10 cellular contexts compared by ENCODE assay signal in genomic region chr9:81113408-81114124, GRCh38.
DNase-seq lines count a peak whose midpoint lies in the region; ATAC-seq lines count a peak whose summit lies in the region.
"Had no signal": no experiment of that assay in that cellular context is flagged by ENCODE, and none has a peak within 500 bp of the region (broad histone marks: within the 10 kb centered on the region; RNA-seq: fewer than 3 reads in every experiment).

No MANE protein-coding gene starts in this region.

- POLR2A ChIA-PET in CD4-positive, alpha-beta memory T cell (lab: Charles Lee; ENCODE audit: partially characterized antibody), result no interaction called here

- no peaks in the 10 kb centered on the region for H3K36me3 Mint-ChIP-seq in immature natural killer cell
- H3K36me3 Mint-ChIP-seq in CD4-positive, alpha-beta memory T cell, result no peaks in the 10 kb centered on the region

- no peak overlapping the region for H3K27ac ChIP-seq in CD4-positive, alpha-beta memory T cell (ENCODE audit: low read depth, low read length)

- peak overlapping the region in 4 of 5 donors; percentile 34 to 67 (median 46) for H3K4me3 Mint-ChIP-seq in immature natural killer cell
- no peak overlapping the region for H3K4me3 Mint-ChIP-seq in CD4-positive, alpha-beta memory T cell
- H3K4me3 Mint-ChIP-seq: HFFc6 had no signal

- H3K4me1 Mint-ChIP-seq in immature natural killer cell, result peaks cover 0 to 13% of the 10 kb centered on the region in 2 donors
- H3K4me1 Mint-ChIP-seq in CD4-positive, alpha-beta memory T cell, result no peaks in the 10 kb centered on the region

- no peaks in the 10 kb centered on the region for H3K4me1 ChIP-seq in CD4-positive, alpha-beta memory T cell (ENCODE audit: insufficient read depth, low read length)

- peak; percentile 93 for DNase-seq in GF-D8 (lab: John Stamatoyannopoulos, UW)
- peak; percentile 3 for DNase-seq in NCI-H345 treated with DMSO at 0.1 percent for 48 hours (lab: John Stamatoyannopoulos, UW; ENCODE audit: unreplicated experiment)
- peak in 1 of 3 donors; percentile 1 for DNase-seq in immature natural killer cell
- no peak for DNase-seq in RKO (ENCODE audit: low spot score)
- DNase-seq in CD4-positive, alpha-beta memory T cell, result no peak
- DNase-seq in NCI-H2196 (lab: John Stamatoyannopoulos, UW; ENCODE audit: unreplicated experiment), result no peak
- DNase-seq: activated gamma-delta T cell, HFFc6 had no signal

- H3K27me3 Mint-ChIP-seq in immature natural killer cell (ENCODE audit: low read depth in 3 of 3), result peaks cover 0 to 1% (median 0%) of the 10 kb centered on the region in 3 donors
- no peaks in the 10 kb centered on the region for H3K27me3 Mint-ChIP-seq in CD4-positive, alpha-beta memory T cell

- peak overlapping the region in 2 of 6 donors; percentile 24 to 28 for H3K27ac Mint-ChIP-seq in immature natural killer cell
- H3K27ac Mint-ChIP-seq in CD4-positive, alpha-beta memory T cell, result no peak overlapping the region
- H3K27ac Mint-ChIP-seq: HFFc6 had no signal

- CTCF ChIA-PET in CD4-positive, alpha-beta memory T cell (lab: Charles Lee; ENCODE audit: partially characterized antibody), result no interaction called here

- H3K9me3 Mint-ChIP-seq in immature natural killer cell, result no peaks in the 10 kb centered on the region
- H3K9me3 Mint-ChIP-seq in CD4-positive, alpha-beta memory T cell, result peaks cover 0 to 7% (median 3%) of the 10 kb centered on the region in 8 donors

- intact Hi-C loops in CD4-positive, alpha-beta memory T cell (cut with micrococcal nuclease), result no loop called here

- no peaks in the 10 kb centered on the region for H3K9me3 ChIP-seq in CD4-positive, alpha-beta memory T cell (ENCODE audit: control insufficient read depth in 1 of 2, low read length in 2 of 2)

- H3K4me3 ChIP-seq in CD4-positive, alpha-beta memory T cell (ENCODE audit: low read length in 2 of 2), result no peak overlapping the region

- peak; percentile 69 for ATAC-seq in HG03354 (IDR thresholded peaks at IDR 0.05; ENCODE audit: poor library complexity, severe bottlenecking, unreplicated experiment)
- ATAC-seq in GM21723 (IDR thresholded peaks at IDR 0.05; ENCODE audit: unreplicated experiment), result no peak

- no peaks in the 10 kb centered on the region for H3K27me3 ChIP-seq in CD4-positive, alpha-beta memory T cell (ENCODE audit: insufficient read depth, low read length)

- H3K36me3 ChIP-seq in CD4-positive, alpha-beta memory T cell (ENCODE audit: insufficient read depth, low read length), result no peaks in the 10 kb centered on the region

Comparison
In these comparisons a context has a peak if more than half of its experiments do, and no peak if none do; other contexts are left out.
1. DNase-seq: peak in GF-D8 (single experiment) and NCI-H345 treated with DMSO at 0.1 percent for 48 hours (single experiment); none in RKO (single experiment), CD4-positive, alpha-beta memory T cell (0 of 5) and NCI-H2196 (single experiment).
2. H3K4me3 Mint-ChIP-seq: peak in immature natural killer cell (4 of 5); none in CD4-positive, alpha-beta memory T cell (0 of 8).